In genomic region chr3:64639022-64639421, GRCh38 we compare ENCODE assay signal across 16 cellular contexts. TPM values are rescaled to one million over a fixed set of nuclear protein-coding genes. Genes with fewer than 3 reads are reported as not detected.
"Had no signal": no experiment of that assay in that cellular context is flagged by ENCODE, and none has a peak within 500 bp of the region (broad histone marks: within the 10 kb centered on the region; RNA-seq: fewer than 3 reads in every experiment).

No MANE protein-coding gene starts in this region.

- H3K27me3 Mint-ChIP-seq: activated naive CD8-positive, alpha-beta T cell treated with anti-CD3 and anti-CD28 coated beads, Interleukin-2, amount 10 ng/mL, durations not matched to agents 7 days and 5 days; central memory CD8-positive, alpha-beta T cell; stimulated activated naive B cell treated with anti-CD40 and anti-IgM and Interleukin-4, amounts not matched to agents 10 μg/mL and 1 μg/mL and 100 μg/mL, for 72 hours had no signal

- H3K9me3 Mint-ChIP-seq: activated naive CD8-positive, alpha-beta T cell treated with anti-CD3 and anti-CD28 coated beads, Interleukin-2, amount 10 ng/mL, durations not matched to agents 7 days and 5 days had no signal

- H3K4me3 Mint-ChIP-seq: activated naive CD8-positive, alpha-beta T cell treated with anti-CD3 and anti-CD28 coated beads, Interleukin-2, amount 10 ng/mL, durations not matched to agents 7 days and 5 days; central memory CD8-positive, alpha-beta T cell; stimulated activated naive B cell treated with anti-CD40 and anti-IgM and Interleukin-4, amounts not matched to agents 10 μg/mL and 1 μg/mL and 100 μg/mL, for 72 hours had no signal

- H3K27ac Mint-ChIP-seq: activated naive CD8-positive, alpha-beta T cell treated with anti-CD3 and anti-CD28 coated beads, Interleukin-2, amount 10 ng/mL, durations not matched to agents 7 days and 5 days; stimulated activated naive B cell treated with anti-CD40 and anti-IgM and Interleukin-4, amounts not matched to agents 10 μg/mL and 1 μg/mL and 100 μg/mL, for 72 hours had no signal

- FAIRE-seq: islet of Langerhans had no signal

- H3K36me3 Mint-ChIP-seq: activated naive CD8-positive, alpha-beta T cell treated with anti-CD3 and anti-CD28 coated beads, Interleukin-2, amount 10 ng/mL, durations not matched to agents 7 days and 5 days; stimulated activated naive B cell treated with anti-CD40 and anti-IgM and Interleukin-4, amounts not matched to agents 10 μg/mL and 1 μg/mL and 100 μg/mL, for 72 hours had no signal

- ATAC-seq: activated CD4-positive, CD25-positive, alpha-beta regulatory T cell treated with anti-CD3 and anti-CD28 coated beads, Interleukin-2, amount 50 U/mL, for 24 hours; left colon; lower lobe of right lung; stimulated activated naive B cell treated with anti-CD40 and anti-IgM and Interleukin-4, amounts not matched to agents 10 μg/mL and 1 μg/mL and 100 μg/mL, for 72 hours had no signal

- H3K4me1 Mint-ChIP-seq: activated naive CD8-positive, alpha-beta T cell treated with anti-CD3 and anti-CD28 coated beads, Interleukin-2, amount 10 ng/mL, durations not matched to agents 7 days and 5 days; central memory CD8-positive, alpha-beta T cell; stimulated activated naive B cell treated with anti-CD40 and anti-IgM and Interleukin-4, amounts not matched to agents 10 μg/mL and 1 μg/mL and 100 μg/mL, for 72 hours had no signal

- DNase-seq: activated CD4-positive, alpha-beta T cell treated with anti-CD3 and anti-CD28 coated beads, Interleukin-2, amount 50 U/mL, for 1 hour; activated CD8-positive, alpha-beta memory T cell treated with anti-CD3 and anti-CD28 coated beads for 24 hours; activated naive CD4-positive, alpha-beta T cell; activated naive CD8-positive, alpha-beta T cell treated with anti-CD3 and anti-CD28 coated beads, Interleukin-2, amount 10 ng/mL, durations not matched to agents 7 days and 5 days; brain microvascular endothelial cell; effector CD8-positive, alpha-beta T cell; foreskin melanocyte; heart right ventricle; left colon; lower lobe of right lung; stimulated activated CD4-positive, alpha-beta T cell treated with anti-CD3 and anti-CD28 coated beads, Interleukin-2, amount 100 ng/mL, for 48 hours; stimulated activated naive B cell treated with anti-CD40 and anti-IgM and Interleukin-4, amounts not matched to agents 10 μg/mL and 1 μg/mL and 100 μg/mL, for 72 hours; transverse colon had no signal

RNA-seq across cellular contexts. Expression of gene ADAMTS9, which starts 48.8 kb away (rescaled TPM):
- total RNA-seq: activated naive CD8-positive, alpha-beta T cell treated with anti-CD3 and anti-CD28 coated beads, Interleukin-2, amount 10 ng/mL, durations not matched to agents 7 days and 5 days had no signal
